Comparison of ENCODE assay signal across 25 cellular contexts in genomic region chr1:232561381-232561780, GRCh38.
"Had no signal": no experiment of that assay in that cellular context is flagged by ENCODE, and none has a peak within 500 bp of the region (broad histone marks: within the 10 kb centered on the region; RNA-seq: fewer than 3 reads in every experiment).

No MANE protein-coding gene starts in this region.

- DNase-seq: activated CD4-positive, alpha-beta memory T cell treated with anti-CD3 and anti-CD28 coated beads for 36 hours; activated CD4-positive, alpha-beta T cell treated with anti-CD3 and anti-CD28 coated beads, Interleukin-2, amount 10 ng/mL, durations not matched to agents 7 days and 5 days; activated CD4-positive, CD25-positive, alpha-beta regulatory T cell; activated gamma-delta T cell; activated naive CD4-positive, alpha-beta T cell treated with anti-CD3 and anti-CD28 coated beads for 36 hours; activated naive CD8-positive, alpha-beta T cell treated with anti-CD3 and anti-CD28 coated beads for 36 hours; activated T-cell treated with anti-CD3 and anti-CD28 coated beads for 4 hours; activated T-cell treated with anti-CD3 and anti-CD28 coated beads, Interleukin-2, amount 50 U/mL, for 48 hours; brain microvascular endothelial cell; Karpas-422; MM.1S; NCI-H1694; NCI-H2029; NCI-H345; NCI-H510A; NCI-H526 treated with DMSO at 0.1 percent for 48 hours; T-cell; T-helper 2 cell; T1000 had no signal

- H3K36me3 Mint-ChIP-seq: activated CD4-positive, alpha-beta memory T cell treated with anti-CD3 and anti-CD28 coated beads for 36 hours; activated naive CD8-positive, alpha-beta T cell treated with anti-CD3 and anti-CD28 coated beads for 36 hours; T-cell had no signal

- H3K4me3 Mint-ChIP-seq: activated CD4-positive, alpha-beta memory T cell treated with anti-CD3 and anti-CD28 coated beads for 36 hours; activated CD4-positive, alpha-beta T cell treated with anti-CD3 and anti-CD28 coated beads, Interleukin-2, amount 10 ng/mL, durations not matched to agents 7 days and 5 days; activated naive CD4-positive, alpha-beta T cell treated with anti-CD3 and anti-CD28 coated beads for 36 hours; activated naive CD8-positive, alpha-beta T cell treated with anti-CD3 and anti-CD28 coated beads for 36 hours; activated T-helper 17 cell treated with anti-CD3 and anti-CD28 coated beads, Interleukin-2, amount 50 U/mL, for 72 hours; T-cell had no signal

- ATAC-seq: activated T-helper 17 cell treated with anti-CD3 and anti-CD28 coated beads, Interleukin-2, amount 50 U/mL, for 72 hours; K562; Right ventricle myocardium inferior; T-cell had no signal

- H3K4me1 Mint-ChIP-seq: activated T-helper 17 cell treated with anti-CD3 and anti-CD28 coated beads, Interleukin-2, amount 50 U/mL, for 72 hours had no signal

- H3K27ac Mint-ChIP-seq: activated CD4-positive, alpha-beta memory T cell treated with anti-CD3 and anti-CD28 coated beads for 36 hours; activated CD4-positive, alpha-beta T cell treated with anti-CD3 and anti-CD28 coated beads, Interleukin-2, amount 10 ng/mL, durations not matched to agents 7 days and 5 days; activated naive CD4-positive, alpha-beta T cell treated with anti-CD3 and anti-CD28 coated beads for 36 hours; activated naive CD8-positive, alpha-beta T cell treated with anti-CD3 and anti-CD28 coated beads for 36 hours; activated T-helper 17 cell treated with anti-CD3 and anti-CD28 coated beads, Interleukin-2, amount 50 U/mL, for 72 hours; T-cell had no signal

- H3K4me3 ChIP-seq: cardiac muscle cell, K562, SK-N-MC had no signal

- H3K9me3 Mint-ChIP-seq: activated CD4-positive, alpha-beta memory T cell treated with anti-CD3 and anti-CD28 coated beads for 36 hours; activated CD4-positive, alpha-beta T cell treated with anti-CD3 and anti-CD28 coated beads, Interleukin-2, amount 10 ng/mL, durations not matched to agents 7 days and 5 days; activated naive CD4-positive, alpha-beta T cell treated with anti-CD3 and anti-CD28 coated beads for 36 hours; activated naive CD8-positive, alpha-beta T cell treated with anti-CD3 and anti-CD28 coated beads for 36 hours; activated T-helper 17 cell treated with anti-CD3 and anti-CD28 coated beads, Interleukin-2, amount 50 U/mL, for 72 hours; T-cell had no signal

- H3K27ac ChIP-seq: brain microvascular endothelial cell, cardiac muscle cell, SK-N-MC, VCaP had no signal

- H3K27me3 Mint-ChIP-seq: activated CD4-positive, alpha-beta memory T cell treated with anti-CD3 and anti-CD28 coated beads for 36 hours; activated CD4-positive, alpha-beta T cell treated with anti-CD3 and anti-CD28 coated beads, Interleukin-2, amount 10 ng/mL, durations not matched to agents 7 days and 5 days; activated naive CD8-positive, alpha-beta T cell treated with anti-CD3 and anti-CD28 coated beads for 36 hours; activated T-helper 17 cell treated with anti-CD3 and anti-CD28 coated beads, Interleukin-2, amount 50 U/mL, for 72 hours; T-cell had no signal

- H3K36me3 ChIP-seq: brain microvascular endothelial cell, cardiac muscle cell had no signal

- H3K27me3 ChIP-seq: brain microvascular endothelial cell, cardiac muscle cell had no signal
